ENCODE assay signal across 8 cellular contexts in genomic region chr15:59170295-59170881, GRCh38. TPM values are rescaled to one million over a fixed set of nuclear protein-coding genes. Genes with fewer than 3 reads are reported as not detected.
DNase-seq lines count a peak whose midpoint lies in the region; ATAC-seq, FAIRE-seq and TF ChIP-seq lines count a peak whose summit lies in the region.

No MANE protein-coding gene starts in this region.

- H3K9me3 Mint-ChIP-seq in activated CD4-positive, alpha-beta T cell treated with anti-CD3 and anti-CD28 coated beads, Interleukin-2, amount 10 ng/mL, durations not matched to agents 7 days and 5 days, result no peaks in the 10 kb centered on the region

- intact Hi-C loops in kidney (cut with DNase I), result no loop called here

- no peaks in the 10 kb centered on the region for H3K27me3 Mint-ChIP-seq in activated CD4-positive, alpha-beta T cell treated with anti-CD3 and anti-CD28 coated beads, Interleukin-2, amount 10 ng/mL, durations not matched to agents 7 days and 5 days

- peaks cover 34% of the 10 kb centered on the region for H3K4me1 Mint-ChIP-seq in activated CD4-positive, alpha-beta T cell treated with anti-CD3 and anti-CD28 coated beads, Interleukin-2, amount 10 ng/mL, durations not matched to agents 7 days and 5 days

- no peak for FAIRE-seq in kidney (lab: Jason Lieb, UNC)

- no peak for DNase-seq in activated CD4-positive, alpha-beta T cell treated with anti-CD3 and anti-CD28 coated beads, Interleukin-2, amount 10 ng/mL, durations not matched to agents 7 days and 5 days
- DNase-seq in activated CD4-positive, alpha-beta T cell treated with anti-CD3 and anti-CD28 coated beads for 48 hours, result no peak
- DNase-seq in astrocyte of the spinal cord (ENCODE audit: low read depth, low spot score), result peak; percentile 72
- peak; percentile 94 for DNase-seq in kidney
- peak; percentile 76 for DNase-seq in ureter (ENCODE audit: low spot score)

- ATAC-seq in GM21528 (IDR thresholded peaks at IDR 0.05; ENCODE audit: low FRiP score, unreplicated experiment) (no peak), HG03378 (IDR thresholded peaks at IDR 0.05; ENCODE audit: unreplicated experiment) (no peak), HG03097 (IDR thresholded peaks at IDR 0.05; ENCODE audit: low FRiP score, unreplicated experiment) (no peak)

- no peaks in the 10 kb centered on the region for H3K9me3 ChIP-seq in kidney (ENCODE audit: control insufficient read depth in 1 of 2, low read length in 2 of 2)

- in situ Hi-C loops in astrocyte of the spinal cord (cut with HindIII; ENCODE audit: low sequenced_read_pairs), result no loop called here

- H3K36me3 Mint-ChIP-seq in activated CD4-positive, alpha-beta T cell treated with anti-CD3 and anti-CD28 coated beads, Interleukin-2, amount 10 ng/mL, durations not matched to agents 7 days and 5 days (ENCODE audit: low read depth), result peaks cover 5% of the 10 kb centered on the region

- H3K9ac ChIP-seq in kidney (ENCODE audit: low read length in 2 of 2), result peak overlapping the region in 1 of 2 donors; percentile 34

- TF ChIP-seq CTCF in astrocyte of the spinal cord (IDR thresholded peaks at IDR 0.05; ENCODE audit: low read depth, low read length) (no peak), kidney (IDR thresholded peaks at IDR 0.05; ENCODE audit: borderline replicate concordance, extremely low read depth, insufficient read depth) (no peak)

- H3K4me3 ChIP-seq in astrocyte of the spinal cord (ENCODE audit: low read depth, low read length) (no peak overlapping the region), kidney (ENCODE audit: low read length in 2 of 2) (no peak overlapping the region)

- peak overlapping the region; percentile 41 for H3K27ac Mint-ChIP-seq in activated CD4-positive, alpha-beta T cell treated with anti-CD3 and anti-CD28 coated beads, Interleukin-2, amount 10 ng/mL, durations not matched to agents 7 days and 5 days

- POLR2A ChIA-PET in activated CD4-positive, alpha-beta T cell treated with anti-CD3 and anti-CD28 coated beads, Interleukin-2, amount 10 ng/mL, durations not matched to agents 7 days and 5 days (lab: Charles Lee), result no interaction called here

- H3K4me3 Mint-ChIP-seq in activated CD4-positive, alpha-beta T cell treated with anti-CD3 and anti-CD28 coated beads, Interleukin-2, amount 10 ng/mL, durations not matched to agents 7 days and 5 days, result no peak overlapping the region

- CTCF ChIA-PET in activated CD4-positive, alpha-beta T cell treated with anti-CD3 and anti-CD28 coated beads, Interleukin-2, amount 10 ng/mL, durations not matched to agents 7 days and 5 days (lab: Charles Lee), result interaction anchor here (1.7 kb wide), 1 partner anchor 125 kb away, joined by 4 read pairs; no protein-coding TSS in a partner anchor

- peaks cover 9 to 10% of the 10 kb centered on the region in 2 donors for H3K4me1 ChIP-seq in kidney (ENCODE audit: control insufficient read depth in 1 of 2, insufficient read depth in 1 of 2, low read depth in 1 of 2, low read length in 2 of 2)

- H3K27ac ChIP-seq in kidney (ENCODE audit: low read depth in 2 of 2, low read length in 2 of 2), result peak overlapping the region; percentile 59 to 73

- peaks cover 3 to 4% of the 10 kb centered on the region in 2 donors for H3K36me3 ChIP-seq in kidney (ENCODE audit: control insufficient read depth in 1 of 2, insufficient read depth in 2 of 2, low read length in 2 of 2)

RNA-seq across cellular contexts. Expression of gene LDHAL6B, which starts 36.3 kb away (rescaled TPM):
- total RNA-seq in activated CD4-positive, alpha-beta T cell treated with anti-CD3 and anti-CD28 coated beads, Interleukin-2, amount 10 ng/mL, durations not matched to agents 7 days and 5 days, result not detected
- not detected for total RNA-seq in kidney
- polyA plus RNA-seq in kidney (ENCODE audit: insufficient read depth, low read depth, low replicate concordance), result not detected
- total RNA-seq in ureter, result not detected

Comparison
In these comparisons a context has a peak if more than half of its experiments do, and no peak if none do; other contexts are left out.
1. DNase-seq: peak in astrocyte of the spinal cord (single experiment), kidney (single experiment) and ureter (single experiment); none in activated CD4-positive, alpha-beta T cell treated with anti-CD3 and anti-CD28 coated beads, Interleukin-2, amount 10 ng/mL, durations not matched to agents 7 days and 5 days (single experiment) and activated CD4-positive, alpha-beta T cell treated with anti-CD3 and anti-CD28 coated beads for 48 hours (single experiment).